Comparison of ENCODE assay signal across 19 cellular contexts in the genomic region with DNA sequence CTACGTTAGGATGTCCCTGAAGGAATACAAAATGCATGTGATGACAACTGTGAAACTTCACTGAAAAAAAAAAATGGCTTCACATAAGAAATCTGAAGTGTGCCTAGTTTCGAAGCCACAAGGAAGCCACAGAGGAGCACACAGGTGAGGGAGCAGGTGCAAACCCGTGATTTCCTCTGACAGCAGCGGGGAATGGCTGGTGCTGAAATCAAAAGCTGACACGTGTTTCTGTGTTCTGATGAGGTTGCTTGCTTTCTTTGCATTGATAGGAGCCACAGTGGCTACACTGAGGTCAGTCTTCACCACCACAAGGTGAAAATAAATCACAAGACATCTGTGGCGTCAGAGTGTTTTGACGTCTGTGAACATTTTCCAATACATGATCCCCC.
DNase-seq lines count a peak whose midpoint lies in the region; ATAC-seq, FAIRE-seq and TF ChIP-seq lines count a peak whose summit lies in the region.
"Had no signal": no experiment of that assay in that cellular context is flagged by ENCODE, and none has a peak within 500 bp of the region (broad histone marks: within the 10 kb centered on the region; RNA-seq: fewer than 3 reads in every experiment).

No MANE protein-coding gene starts in this region.

- in situ Hi-C loops in GM12878 (cut with MboI): loop anchor here (5.0 kb wide), 1 partner anchor 106 kb away; a partner anchor contains a TSS

- no peak overlapping the region for H2AFZ ChIP-seq in GM12878 (ENCODE audit: control insufficient read depth, low read depth, low read length)

- TF ChIP-seq POLR2A in GM12878 (IDR thresholded peaks at IDR 0.05; ENCODE audit: low read depth, low read length): no peak

- no peaks in the 10 kb centered on the region; a peak in 1 of 4 replicates for H3K27me3 ChIP-seq in GM12878 (replicated peaks in 1 of 2; ENCODE audit: control insufficient read depth in 2 of 2, insufficient read depth in 2 of 2, low read length in 1 of 2)
- H3K27me3 ChIP-seq: brain microvascular endothelial cell, right atrium auricular region had no signal

- SMC1A ChIA-PET in GM12878 (lab: Charles Lee; ENCODE audit: uncharacterized antibody, unreplicated experiment): interaction anchor here (1.4 to 12.3 kb wide), 3 partner anchors 16 to 113 kb away, joined by 4 to 218 read pairs (median 4); no protein-coding TSS in a partner anchor

- WGBS in GM12878 (ENCODE audit: insufficient coverage, insufficient replicate concordance, low lambda C conversion rate, missing lambda C conversion rate): 23% methylated on average over 7 of the region's 7 CpGs

- intact Hi-C loops in GM12878 (cut with micrococcal nuclease; ENCODE audit: unreplicated experiment): no loop called here

- CTCF ChIA-PET in GM12878 (lab: Yijun Ruan, JAX): interaction anchor here (0.5 to 12.8 kb wide), 3 partner anchors 58 to 112 kb away, joined by 3 to 406 read pairs (median 3); a partner anchor contains a TSS

- H3K4me1 ChIP-seq in GM12878 (ENCODE audit: control insufficient read depth, insufficient read depth, low read length): no peaks in the 10 kb centered on the region
- H3K4me1 ChIP-seq: right atrium auricular region, upper lobe of right lung had no signal

- RAD21 ChIA-PET in GM12878 (lab: Charles Lee; ENCODE audit: unreplicated experiment): interaction anchor here (2.3 to 3.2 kb wide), 2 partner anchors 74 to 115 kb away, joined by 6 to 15 read pairs; no protein-coding TSS in a partner anchor

- peaks cover 34% of the 10 kb centered on the region for H3K4me1 Mint-ChIP-seq in stimulated activated naive CD8-positive, alpha-beta T cell treated with anti-CD3 and anti-CD28 coated beads, Interleukin-15, amount 100 ng/mL, for 72 hours
- H3K4me1 Mint-ChIP-seq: neural crest cell had no signal

- H3K9ac ChIP-seq in GM12878 (ENCODE audit: control insufficient read depth, insufficient read depth, low read length): no peak overlapping the region

- no peak for TF ChIP-seq RAD21 in GM12878 (IDR thresholded peaks at IDR 0.05; ENCODE audit: insufficient read depth, low read depth, low read length)

- no TSS peak for BruUV-seq in GM12878 (replicated peaks; lab: Mats Ljungman, UMichigan)

- POLR2A ChIA-PET in GM12878 (lab: Charles Lee): no interaction called here

- peak; percentile 50 for ATAC-seq in stimulated activated naive CD8-positive, alpha-beta T cell treated with anti-CD3 and anti-CD28 coated beads, Interleukin-15, amount 100 ng/mL, for 72 hours
- ATAC-seq in stimulated activated naive CD8-positive, alpha-beta T cell treated with anti-CD3 and anti-CD28 coated beads, Interleukin-15, Interleukin-2, amounts not matched to agents 100 U/mL and 50 U/mL, for 24 hours: no peak
- ATAC-seq in GM12878: peak; percentile 29
- ATAC-seq in HG02970 (IDR thresholded peaks at IDR 0.05; ENCODE audit: low FRiP score, unreplicated experiment): no peak

- peak overlapping the region in 1 of 2 donors; percentile 1 for H3K4me3 Mint-ChIP-seq in stimulated activated naive CD8-positive, alpha-beta T cell treated with anti-CD3 and anti-CD28 coated beads, Interleukin-15, amount 100 ng/mL, for 72 hours
- H3K4me3 Mint-ChIP-seq: activated T-helper 1 cell treated with anti-CD3 and anti-CD28 coated beads, Interleukin-12 subunit alpha, Interleukin-12 subunit beta, Interleukin-2, Interleukin-4 antibody, amounts not matched to agents 30 ng/mL and 10 ng/mL and 1 ng/mL, durations not matched to agents 14 hours and 24 hours and 36 hours; neural crest cell had no signal

- TF ChIP-seq CTCF in GM12878 (IDR thresholded peaks at IDR 0.05 in 2 of 3, conservative IDR thresholded peaks at IDR 0.05 in 1 of 3; ENCODE audit: control insufficient read depth in 2 of 3, extremely low read depth in 1 of 3, insufficient read depth in 1 of 3, low read depth in 3 of 3, low read length in 3 of 3): no peak

- no peak for FAIRE-seq in GM12878 (lab: Jason Lieb, UNC)
- no peak for FAIRE-seq in urothelium cell line (lab: Jason Lieb, UNC)
- FAIRE-seq: G401.6 had no signal

- TF ChIP-seq EP300 in GM12878 (IDR thresholded peaks at IDR 0.05; ENCODE audit: borderline replicate concordance in 1 of 2, control insufficient read depth in 1 of 2, low read depth in 2 of 2, low read length in 2 of 2): no peak; a peak in 1 of 4 replicates

- H3K4me3 ChIP-seq in GM12878: no peak overlapping the region
- H3K4me3 ChIP-seq: right atrium auricular region, SK-N-MC, upper lobe of right lung had no signal

- H4K20me1 ChIP-seq in GM12878 (ENCODE audit: control insufficient read depth, insufficient read depth): no peaks in the 10 kb centered on the region

- H3K27ac Mint-ChIP-seq in stimulated activated naive CD8-positive, alpha-beta T cell treated with anti-CD3 and anti-CD28 coated beads, Interleukin-15, amount 100 ng/mL, for 72 hours: no peak overlapping the region
- H3K27ac Mint-ChIP-seq: activated T-helper 1 cell treated with anti-CD3 and anti-CD28 coated beads, Interleukin-12 subunit alpha, Interleukin-12 subunit beta, Interleukin-2, Interleukin-4 antibody, amounts not matched to agents 30 ng/mL and 10 ng/mL and 1 ng/mL, durations not matched to agents 14 hours and 24 hours and 36 hours had no signal

- no peak overlapping the region for H3K27ac ChIP-seq in GM12878 (ENCODE audit: control insufficient read depth, insufficient read depth)
- H3K27ac ChIP-seq: 22Rv1, brain microvascular endothelial cell, C4-2B, right atrium auricular region, SK-N-MC, upper lobe of right lung, WERI-Rb-1 had no signal

- no peak overlapping the region for H3K4me2 ChIP-seq in GM12878 (ENCODE audit: control insufficient read depth, insufficient read depth)

- H3K9me3 Mint-ChIP-seq in stimulated activated naive CD8-positive, alpha-beta T cell treated with anti-CD3 and anti-CD28 coated beads, Interleukin-15, amount 100 ng/mL, for 72 hours: no peaks in the 10 kb centered on the region
- H3K9me3 Mint-ChIP-seq: activated T-helper 1 cell treated with anti-CD3 and anti-CD28 coated beads, Interleukin-12 subunit alpha, Interleukin-12 subunit beta, Interleukin-2, Interleukin-4 antibody, amounts not matched to agents 30 ng/mL and 10 ng/mL and 1 ng/mL, durations not matched to agents 14 hours and 24 hours and 36 hours; neural crest cell had no signal

- H3K79me2 ChIP-seq in GM12878 (ENCODE audit: control insufficient read depth, insufficient read depth, low read length): no peaks in the 10 kb centered on the region

- H3K27me3 Mint-ChIP-seq in stimulated activated naive CD8-positive, alpha-beta T cell treated with anti-CD3 and anti-CD28 coated beads, Interleukin-15, amount 100 ng/mL, for 72 hours: no peaks in the 10 kb centered on the region

- DNase-seq in DMS153 treated with DMSO at 0.1 percent for 48 hours (lab: John Stamatoyannopoulos, UW; ENCODE audit: unreplicated experiment) (peak; percentile 74), DMS153 (lab: John Stamatoyannopoulos, UW) (no peak), GM12878 (ENCODE audit: low read depth, low spot score) (no peak), urothelium cell line (ENCODE audit: low spot score) (no peak), amniotic stem cell (lab: John Stamatoyannopoulos, UW) (no peak)
- DNase-seq in stimulated activated naive CD8-positive, alpha-beta T cell treated with anti-CD3 and anti-CD28 coated beads, Interleukin-15, amount 100 ng/mL, for 72 hours: peak in 1 of 2 donors; percentile 53
- no peak for DNase-seq in stimulated activated naive CD8-positive, alpha-beta T cell treated with anti-CD3 and anti-CD28 coated beads, Interleukin-15, Interleukin-2, amounts not matched to agents 100 U/mL and 50 U/mL, for 24 hours
- DNase-seq: brain microvascular endothelial cell, foreskin fibroblast, upper lobe of right lung, WERI-Rb-1 had no signal

- H3K36me3 ChIP-seq in GM12878 (ENCODE audit: control insufficient read depth in 2 of 2, insufficient read depth in 2 of 2, low read length in 1 of 2): no peaks in the 10 kb centered on the region
- H3K36me3 ChIP-seq: brain microvascular endothelial cell, right atrium auricular region, upper lobe of right lung, WERI-Rb-1 had no signal

- H3K9me3 ChIP-seq in GM12878 (replicated peaks; ENCODE audit: control insufficient read depth, insufficient read depth, low read length): no peaks in the 10 kb centered on the region
- H3K9me3 ChIP-seq: right atrium auricular region, upper lobe of right lung had no signal

TF ChIP-seq in GM12878, 131 proteins besides CTCF, POLR2A, EP300 and RAD21 (continues in another document):
- TF ChIP-seq, protein P1, sequence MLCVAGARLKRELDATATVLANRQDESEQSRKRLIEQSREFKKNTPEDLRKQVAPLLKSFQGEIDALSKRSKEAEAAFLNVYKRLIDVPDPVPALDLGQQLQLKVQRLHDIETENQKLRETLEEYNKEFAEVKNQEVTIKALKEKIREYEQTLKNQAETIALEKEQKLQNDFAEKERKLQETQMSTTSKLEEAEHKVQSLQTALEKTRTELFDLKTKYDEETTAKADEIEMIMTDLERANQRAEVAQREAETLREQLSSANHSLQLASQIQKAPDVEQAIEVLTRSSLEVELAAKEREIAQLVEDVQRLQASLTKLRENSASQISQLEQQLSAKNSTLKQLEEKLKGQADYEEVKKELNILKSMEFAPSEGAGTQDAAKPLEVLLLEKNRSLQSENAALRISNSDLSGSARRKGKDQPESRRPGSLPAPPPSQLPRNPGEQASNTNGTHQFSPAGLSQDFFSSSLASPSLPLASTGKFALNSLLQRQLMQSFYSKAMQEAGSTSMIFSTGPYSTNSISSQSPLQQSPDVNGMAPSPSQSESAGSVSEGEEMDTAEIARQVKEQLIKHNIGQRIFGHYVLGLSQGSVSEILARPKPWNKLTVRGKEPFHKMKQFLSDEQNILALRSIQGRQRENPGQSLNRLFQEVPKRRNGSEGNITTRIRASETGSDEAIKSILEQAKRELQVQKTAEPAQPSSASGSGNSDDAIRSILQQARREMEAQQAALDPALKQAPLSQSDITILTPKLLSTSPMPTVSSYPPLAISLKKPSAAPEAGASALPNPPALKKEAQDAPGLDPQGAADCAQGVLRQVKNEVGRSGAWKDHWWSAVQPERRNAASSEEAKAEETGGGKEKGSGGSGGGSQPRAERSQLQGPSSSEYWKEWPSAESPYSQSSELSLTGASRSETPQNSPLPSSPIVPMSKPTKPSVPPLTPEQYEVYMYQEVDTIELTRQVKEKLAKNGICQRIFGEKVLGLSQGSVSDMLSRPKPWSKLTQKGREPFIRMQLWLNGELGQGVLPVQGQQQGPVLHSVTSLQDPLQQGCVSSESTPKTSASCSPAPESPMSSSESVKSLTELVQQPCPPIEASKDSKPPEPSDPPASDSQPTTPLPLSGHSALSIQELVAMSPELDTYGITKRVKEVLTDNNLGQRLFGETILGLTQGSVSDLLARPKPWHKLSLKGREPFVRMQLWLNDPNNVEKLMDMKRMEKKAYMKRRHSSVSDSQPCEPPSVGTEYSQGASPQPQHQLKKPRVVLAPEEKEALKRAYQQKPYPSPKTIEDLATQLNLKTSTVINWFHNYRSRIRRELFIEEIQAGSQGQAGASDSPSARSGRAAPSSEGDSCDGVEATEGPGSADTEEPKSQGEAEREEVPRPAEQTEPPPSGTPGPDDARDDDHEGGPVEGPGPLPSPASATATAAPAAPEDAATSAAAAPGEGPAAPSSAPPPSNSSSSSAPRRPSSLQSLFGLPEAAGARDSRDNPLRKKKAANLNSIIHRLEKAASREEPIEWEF (IDR thresholded peaks at IDR 0.05; ENCODE audit: insufficient replicate concordance, low read depth, low read length): no peak
- TF ChIP-seq RAD51 (IDR thresholded peaks at IDR 0.05) (0 out of 2 replicates have a peak, but pooled peaks have one; percentile 19), ZBED1 (IDR thresholded peaks at IDR 0.05; ENCODE audit: borderline replicate concordance) (no peak)

Comparison
In these comparisons a context has a peak if more than half of its experiments do, and no peak if none do; other contexts are left out.
1. ATAC-seq: peak in stimulated activated naive CD8-positive, alpha-beta T cell treated with anti-CD3 and anti-CD28 coated beads, Interleukin-15, amount 100 ng/mL, for 72 hours (single experiment) and GM12878 (single experiment); none in stimulated activated naive CD8-positive, alpha-beta T cell treated with anti-CD3 and anti-CD28 coated beads, Interleukin-15, Interleukin-2, amounts not matched to agents 100 U/mL and 50 U/mL, for 24 hours (single experiment) and HG02970 (single experiment).